Comparison of ENCODE assay signal across 8 cellular contexts in genomic region chr6:157763894-157764345, GRCh38. TPM values are rescaled to one million over a fixed set of nuclear protein-coding genes. Genes with fewer than 3 reads are reported as not detected.
DNase-seq lines count a peak whose midpoint lies in the region; ATAC-seq and TF ChIP-seq lines count a peak whose summit lies in the region.

No MANE protein-coding gene starts in this region.

- H3K9me3 ChIP-seq in mucosa of stomach (ENCODE audit: control insufficient read depth, low read length): no peaks in the 10 kb centered on the region

- TF ChIP-seq CTCF in omental fat pad (IDR thresholded peaks at IDR 0.05): no peak

- H3K4me1 Mint-ChIP-seq in activated CD8-positive, alpha-beta T cell treated with anti-CD3 and anti-CD28 coated beads, Interleukin-2, amount 10 ng/mL, durations not matched to agents 7 days and 5 days (ENCODE audit: low read depth): peaks cover 70% of the 10 kb centered on the region

- H3K4me3 ChIP-seq in mucosa of stomach (ENCODE audit: low read length): no peak overlapping the region

- H3K27me3 ChIP-seq in mucosa of stomach (ENCODE audit: control insufficient read depth, insufficient read depth, low read length): no peaks in the 10 kb centered on the region

- H3K36me3 Mint-ChIP-seq in activated CD8-positive, alpha-beta T cell treated with anti-CD3 and anti-CD28 coated beads, Interleukin-2, amount 10 ng/mL, durations not matched to agents 7 days and 5 days (ENCODE audit: low read depth): no peaks in the 10 kb centered on the region

- no peaks in the 10 kb centered on the region for H3K9me3 Mint-ChIP-seq in activated CD8-positive, alpha-beta T cell treated with anti-CD3 and anti-CD28 coated beads, Interleukin-2, amount 10 ng/mL, durations not matched to agents 7 days and 5 days (ENCODE audit: insufficient read depth)

- POLR2A ChIA-PET in activated CD8-positive, alpha-beta T cell treated with anti-CD3 and anti-CD28 coated beads, Interleukin-2, amount 10 ng/mL, durations not matched to agents 7 days and 5 days (lab: Charles Lee): interaction anchor here (0.9 to 1.6 kb wide), 4 partner anchors 37 to 441 kb away, joined by 3 to 4 read pairs (median 4); no protein-coding TSS in a partner anchor

- H3K4me3 Mint-ChIP-seq in activated CD8-positive, alpha-beta T cell treated with anti-CD3 and anti-CD28 coated beads, Interleukin-2, amount 10 ng/mL, durations not matched to agents 7 days and 5 days: peak overlapping the region; percentile 46

- H3K9ac ChIP-seq in mucosa of stomach (ENCODE audit: low read length): peak overlapping the region; percentile 60

- H3K4me1 ChIP-seq in mucosa of stomach (ENCODE audit: control insufficient read depth, insufficient read depth, low read length): peaks cover 53% of the 10 kb centered on the region

- no peak for DNase-seq in activated CD8-positive, alpha-beta T cell treated with anti-CD3 and anti-CD28 coated beads, Interleukin-2, amount 10 ng/mL, durations not matched to agents 7 days and 5 days
- DNase-seq in NCI-H69 (lab: John Stamatoyannopoulos, UW): no peak
- no peak for DNase-seq in omental fat pad (ENCODE audit: low spot score)
- DNase-seq in activated gamma-delta T cell (lab: John Stamatoyannopoulos, UW): no peak

- CTCF ChIA-PET in activated CD8-positive, alpha-beta T cell treated with anti-CD3 and anti-CD28 coated beads, Interleukin-2, amount 10 ng/mL, durations not matched to agents 7 days and 5 days (lab: Charles Lee): interaction anchor here (1.1 to 6.9 kb wide), 8 partner anchors 8 to 449 kb away, joined by 3 to 79 read pairs (median 5); no protein-coding TSS in a partner anchor

- peaks cover 4% of the 10 kb centered on the region for H3K27me3 Mint-ChIP-seq in activated CD8-positive, alpha-beta T cell treated with anti-CD3 and anti-CD28 coated beads, Interleukin-2, amount 10 ng/mL, durations not matched to agents 7 days and 5 days (ENCODE audit: low read depth)

- H3K27ac Mint-ChIP-seq in activated CD8-positive, alpha-beta T cell treated with anti-CD3 and anti-CD28 coated beads, Interleukin-2, amount 10 ng/mL, durations not matched to agents 7 days and 5 days: peak overlapping the region; percentile 91

- no peaks in the 10 kb centered on the region for H3K36me3 ChIP-seq in mucosa of stomach (ENCODE audit: control insufficient read depth, insufficient read depth, low read length)

- ATAC-seq in GM18502 (IDR thresholded peaks at IDR 0.05; ENCODE audit: poor library complexity, unreplicated experiment): peak; percentile 11
- ATAC-seq in HG02759 (IDR thresholded peaks at IDR 0.05; ENCODE audit: unreplicated experiment): peak; percentile 8
- peak; percentile 1 for ATAC-seq in activated CD8-positive, alpha-beta T cell treated with anti-CD3 and anti-CD28 coated beads, Interleukin-2, amount 10 ng/mL, durations not matched to agents 7 days and 5 days
- ATAC-seq in GM21529 (IDR thresholded peaks at IDR 0.05; ENCODE audit: unreplicated experiment): no peak
- ATAC-seq in omental fat pad (ENCODE audit: low FRiP score): no peak

RNA-seq across cellular contexts. Expression of gene SNX9, which starts 59.1 kb away (rescaled TPM):
- total RNA-seq in activated CD8-positive, alpha-beta T cell treated with anti-CD3 and anti-CD28 coated beads, Interleukin-2, amount 10 ng/mL, durations not matched to agents 7 days and 5 days: 1 to 10 TPM; 9.1 to 9.2 TPM
- total RNA-seq in omental fat pad: 10 to 100 TPM; 61.8 to 89.6 (median 76.3) TPM

Comparison
In these comparisons a context has a peak if more than half of its experiments do, and no peak if none do; other contexts are left out.
1. ATAC-seq: peak in GM18502 (single experiment), HG02759 (single experiment) and activated CD8-positive, alpha-beta T cell treated with anti-CD3 and anti-CD28 coated beads, Interleukin-2, amount 10 ng/mL, durations not matched to agents 7 days and 5 days (single experiment); none in GM21529 (single experiment) and omental fat pad (single experiment).
2. RNA of gene SNX9, which starts 59.1 kb away (total RNA-seq): 61.8 to 89.6 TPM in omental fat pad; 9.1 to 9.2 TPM in activated CD8-positive, alpha-beta T cell treated with anti-CD3 and anti-CD28 coated beads, Interleukin-2, amount 10 ng/mL, durations not matched to agents 7 days and 5 days; every median in the first group is over 4 times any median in the second.